In the genomic region with DNA sequence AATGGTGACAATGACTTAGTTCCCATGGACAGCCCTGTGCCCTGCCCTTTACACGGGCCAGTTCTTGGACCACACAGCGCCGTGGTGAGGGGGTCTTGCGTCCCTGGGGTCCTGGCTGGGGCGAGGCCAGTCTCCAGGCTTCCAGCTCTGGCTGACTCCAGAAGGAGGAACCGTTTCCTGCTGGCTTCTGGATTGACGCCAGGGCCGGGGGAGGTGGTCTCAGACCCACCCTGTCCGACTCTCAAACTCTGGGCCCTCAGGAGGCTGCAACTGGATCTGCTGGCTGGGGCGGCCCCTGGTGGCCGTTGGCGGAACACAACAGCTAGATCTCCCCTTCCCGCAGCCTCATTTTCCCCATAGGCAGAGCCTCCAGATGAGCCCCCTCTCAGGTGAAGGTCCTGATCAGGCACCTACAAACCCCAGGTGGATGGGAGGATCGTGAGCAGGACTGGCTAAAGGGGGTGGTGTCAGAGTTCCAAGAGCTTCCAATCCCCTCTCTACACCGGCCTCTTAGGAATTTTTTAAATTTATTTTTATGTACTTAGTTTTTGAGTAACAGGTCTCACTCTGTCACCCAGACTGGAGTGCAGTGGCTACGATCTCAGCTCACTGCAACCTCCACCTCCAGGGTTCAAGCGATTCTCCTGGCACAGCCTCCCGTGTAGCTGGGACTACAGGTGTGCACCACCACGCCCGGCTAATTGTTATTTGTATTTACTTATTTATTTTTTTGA, we compare ENCODE assay signal across 7 cellular contexts.
DNase-seq lines count a peak whose midpoint lies in the region; ATAC-seq and TF ChIP-seq lines count a peak whose summit lies in the region.

No MANE protein-coding gene starts in this region.

- ATAC-seq in activated CD4-positive, CD25-positive, alpha-beta regulatory T cell treated with anti-CD3 and anti-CD28 coated beads, Interleukin-2, amount 50 U/mL, for 24 hours, result peak; percentile 24 to 29
- ATAC-seq in memory B cell (ENCODE audit: low read depth) (peak; percentile 60), HG03439 (IDR thresholded peaks at IDR 0.05; ENCODE audit: unreplicated experiment) (no peak)
- ATAC-seq in stimulated activated memory B cell treated with anti-CD40 and anti-IgM and Interleukin-4, amounts not matched to agents 10 μg/mL and 1 μg/mL and 100 μg/mL, for 72 hours, result peak; percentile 52

- H3K36me3 Mint-ChIP-seq in memory B cell, result peaks cover 3% of the 10 kb centered on the region
- no peaks in the 10 kb centered on the region for H3K36me3 Mint-ChIP-seq in stimulated activated memory B cell treated with anti-CD40 and anti-IgM and Interleukin-4, amounts not matched to agents 10 μg/mL and 1 μg/mL and 100 μg/mL, for 72 hours

- H3K27ac Mint-ChIP-seq in memory B cell, result no peak overlapping the region
- no peak overlapping the region for H3K27ac Mint-ChIP-seq in stimulated activated memory B cell treated with anti-CD40 and anti-IgM and Interleukin-4, amounts not matched to agents 10 μg/mL and 1 μg/mL and 100 μg/mL, for 72 hours

- TF ChIP-seq CTCF in GM10266 (IDR thresholded peaks at IDR 0.05; ENCODE audit: control insufficient read depth, insufficient read depth, low read depth, missing control alignments) (peak; percentile 92), NB4 (IDR thresholded peaks at IDR 0.05; ENCODE audit: low read depth, low read length) (peak; percentile 93), coronary artery (IDR thresholded peaks at IDR 0.05) (peak; percentile 93)

- no peak overlapping the region for H3K4me3 Mint-ChIP-seq in memory B cell
- no peak overlapping the region for H3K4me3 Mint-ChIP-seq in stimulated activated memory B cell treated with anti-CD40 and anti-IgM and Interleukin-4, amounts not matched to agents 10 μg/mL and 1 μg/mL and 100 μg/mL, for 72 hours

- H3K4me1 Mint-ChIP-seq in memory B cell, result peaks cover 4% of the 10 kb centered on the region
- H3K4me1 Mint-ChIP-seq in stimulated activated memory B cell treated with anti-CD40 and anti-IgM and Interleukin-4, amounts not matched to agents 10 μg/mL and 1 μg/mL and 100 μg/mL, for 72 hours, result peaks cover 12% of the 10 kb centered on the region

- DNase-seq in GM10266 (ENCODE audit: extremely low spot score) (peak; percentile 84), NB4 (ENCODE audit: low read depth) (peak; percentile 68), coronary artery (ENCODE audit: low spot score) (no peak), memory B cell (ENCODE audit: low spot score in 2 of 2) (peak; percentile 64 to 67)

- H3K4me3 ChIP-seq in NB4 (ENCODE audit: low read depth, low read length), result no peak overlapping the region
- H3K4me3 ChIP-seq in coronary artery, result no peak overlapping the region

- peaks cover 5% of the 10 kb centered on the region for H3K27me3 Mint-ChIP-seq in memory B cell
- peaks cover 7% of the 10 kb centered on the region for H3K27me3 Mint-ChIP-seq in stimulated activated memory B cell treated with anti-CD40 and anti-IgM and Interleukin-4, amounts not matched to agents 10 μg/mL and 1 μg/mL and 100 μg/mL, for 72 hours

- H3K9me3 Mint-ChIP-seq in memory B cell, result peaks cover 2% of the 10 kb centered on the region
- H3K9me3 Mint-ChIP-seq in stimulated activated memory B cell treated with anti-CD40 and anti-IgM and Interleukin-4, amounts not matched to agents 10 μg/mL and 1 μg/mL and 100 μg/mL, for 72 hours, result peaks cover 3% of the 10 kb centered on the region

- no peak for TF ChIP-seq POLR2A in NB4 (IDR thresholded peaks at IDR 0.05; ENCODE audit: extremely low read depth, insufficient read length)

- H3K27ac ChIP-seq in coronary artery, result no peak overlapping the region
